Comparison of ENCODE assay signal across 8 cellular contexts in the genomic region with DNA sequence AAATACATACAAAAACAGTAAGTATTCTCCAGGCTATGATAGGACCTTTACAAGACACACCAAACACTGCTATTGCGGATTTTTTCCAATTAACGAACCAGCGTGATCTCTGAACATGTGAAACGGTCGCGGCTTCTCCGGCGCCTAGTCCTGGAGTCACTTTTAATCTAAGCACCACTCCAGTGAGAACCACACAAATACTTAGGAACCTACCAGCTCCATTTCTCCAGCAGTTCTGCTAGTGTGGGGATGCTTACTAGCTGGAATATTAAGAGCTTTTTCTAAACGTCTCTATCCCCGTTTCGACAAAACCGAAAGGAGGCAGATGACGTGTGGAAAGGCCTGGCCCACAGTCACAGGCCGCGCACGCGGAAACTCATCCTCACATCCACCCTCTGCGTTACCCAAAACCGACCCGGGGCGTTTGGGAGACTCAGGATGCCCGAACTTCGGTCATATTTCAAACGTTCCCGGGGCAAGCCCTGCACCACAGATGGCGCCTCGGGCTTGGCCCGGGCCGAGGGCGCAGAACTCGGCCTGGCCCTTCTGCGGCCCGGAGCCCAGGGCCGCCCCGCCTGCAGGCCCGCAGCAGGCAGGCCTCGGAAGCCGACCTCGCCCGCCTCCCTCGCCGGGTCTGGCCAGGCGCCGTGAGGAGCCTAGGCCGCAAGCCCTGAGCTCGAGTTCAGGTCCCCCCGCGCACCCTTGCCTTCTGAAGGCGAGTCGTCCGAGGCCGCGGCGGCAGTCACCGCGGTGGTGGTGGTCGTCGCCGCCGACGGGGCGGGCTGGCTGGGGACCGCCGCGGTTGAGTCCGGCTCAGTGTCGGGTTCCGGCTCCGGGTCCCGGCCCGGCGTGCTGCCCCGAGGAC. TPM values are rescaled to one million over a fixed set of nuclear protein-coding genes. Genes with fewer than 3 reads are reported as not detected.
A peak's percentile ranks its signal among the peaks of the same experiment; 100 is the strongest.
DNase-seq lines count a peak whose midpoint lies in the region; ATAC-seq and TF ChIP-seq lines count a peak whose summit lies in the region.

No MANE protein-coding gene starts in this region.

- no CpG with 5 or more reads among the region's 73 CpGs for WGBS in trophoblast cell (ENCODE audit: extremely low coverage, insufficient coverage, insufficient read length)

- H3K36me3 Mint-ChIP-seq in CD8-positive, alpha-beta memory T cell = peaks cover 0 to 43% (median 0%) of the 10 kb centered on the region in 3 donors
- H3K36me3 Mint-ChIP-seq in activated naive CD8-positive, alpha-beta T cell = peaks cover 5% of the 10 kb centered on the region

- peak overlapping the region; percentile 76 for H2BK120ac ChIP-seq in trophoblast cell (ENCODE audit: insufficient read depth, low read length, poor library complexity)

- ATAC-seq in GM19438 (IDR thresholded peaks at IDR 0.05; ENCODE audit: low read depth, unreplicated experiment) (peak; percentile 42), HG03571 (IDR thresholded peaks at IDR 0.05; ENCODE audit: unreplicated experiment) (peak; percentile 26), Right ventricle myocardium superior (ENCODE audit: poor library complexity) (peak; percentile 45)

- peak overlapping the region; percentile 96 to 99 (median 97) for H3K4me3 Mint-ChIP-seq in CD8-positive, alpha-beta memory T cell
- H3K4me3 Mint-ChIP-seq in activated naive CD8-positive, alpha-beta T cell = peak overlapping the region; percentile 99

- CTCF ChIA-PET in CD8-positive, alpha-beta memory T cell (lab: Charles Lee) = interaction anchor here (1.0 kb wide), 1 partner anchor 10 kb away, joined by 3 read pairs; no protein-coding TSS in a partner anchor

- peak overlapping the region; percentile 95 for H4K12ac ChIP-seq in trophoblast cell (ENCODE audit: low read depth, low read length)

- H3K9me3 Mint-ChIP-seq in CD8-positive, alpha-beta memory T cell = no peaks in the 10 kb centered on the region
- H3K9me3 Mint-ChIP-seq in activated naive CD8-positive, alpha-beta T cell (ENCODE audit: low read depth) = no peaks in the 10 kb centered on the region

- no peak overlapping the region for H2BK12ac ChIP-seq in trophoblast cell (ENCODE audit: low read length)

- peak overlapping the region; percentile 98 for H2AK5ac ChIP-seq in trophoblast cell (ENCODE audit: low read length)

- no peaks in the 10 kb centered on the region for H3K27me3 ChIP-seq in CD8-positive, alpha-beta memory T cell (ENCODE audit: insufficient read depth, low read length, poor library complexity, severe bottlenecking)
- H3K27me3 ChIP-seq in trophoblast cell (ENCODE audit: insufficient read depth, low read length) = no peaks in the 10 kb centered on the region
- no peaks in the 10 kb centered on the region for H3K27me3 ChIP-seq in tibial artery

- H3K14ac ChIP-seq in trophoblast cell (ENCODE audit: low read length) = peak overlapping the region; percentile 99

- H3K23ac ChIP-seq in trophoblast cell (ENCODE audit: low read length) = no peak overlapping the region

- peak overlapping the region; percentile 99 for H3K9ac ChIP-seq in trophoblast cell (ENCODE audit: low read length)

- POLR2A ChIA-PET in CD8-positive, alpha-beta memory T cell (lab: Charles Lee) = interaction anchor here (0.7 to 4.3 kb wide), 5 partner anchors 51 to 214 kb away, joined by 3 to 24 read pairs (median 6); partner anchors contain the start of genes AGBL2, CELF1, NUP160 and PTPMT1

- H3K4ac ChIP-seq in trophoblast cell (ENCODE audit: low read depth, low read length) = peak overlapping the region; percentile 98

- peak overlapping the region; percentile 97 for H4K91ac ChIP-seq in trophoblast cell (ENCODE audit: low read depth, low read length)

- peak; percentile 63 to 85 (median 77) for DNase-seq in CD8-positive, alpha-beta memory T cell
- DNase-seq in SK-N-DZ (ENCODE audit: low spot score) (peak; percentile 43), Right ventricle myocardium superior (peak; percentile 79), trophoblast cell (peak; percentile 37 to 61), tibial artery (peak; percentile 72 to 82)

- H2BK5ac ChIP-seq in trophoblast cell (ENCODE audit: low read depth, low read length, poor library complexity) = peak overlapping the region; percentile 92

- peaks cover 30% of the 10 kb centered on the region for H3K4me1 ChIP-seq in CD8-positive, alpha-beta memory T cell (ENCODE audit: insufficient read depth, low read length)
- peaks cover 3% of the 10 kb centered on the region in 2 experiments for H3K4me1 ChIP-seq in trophoblast cell (ENCODE audit: control insufficient read depth in 1 of 2, insufficient read depth in 2 of 2, low read length in 2 of 2)
- peaks cover 0 to 35% (median 17%) of the 10 kb centered on the region in 4 donors for H3K4me1 ChIP-seq in tibial artery

- peaks cover 21% of the 10 kb centered on the region for H3K79me2 ChIP-seq in trophoblast cell (ENCODE audit: control insufficient read depth, insufficient read depth, low read length, poor library complexity)

- peak overlapping the region; percentile 93 to 100 (median 99) for H3K27ac Mint-ChIP-seq in CD8-positive, alpha-beta memory T cell
- peak overlapping the region; percentile 100 for H3K27ac Mint-ChIP-seq in activated naive CD8-positive, alpha-beta T cell

- H3K4me3 ChIP-seq in CD8-positive, alpha-beta memory T cell (ENCODE audit: low read length) = peak overlapping the region; percentile 89
- H3K4me3 ChIP-seq in trophoblast cell (ENCODE audit: low read depth, low read length) (peak overlapping the region; percentile 99), tibial artery (peak overlapping the region; percentile 85 to 96)

- H2AFZ ChIP-seq in trophoblast cell (ENCODE audit: insufficient read depth, low read length, poor library complexity) = peak overlapping the region; percentile 98

- H3K79me1 ChIP-seq in trophoblast cell (ENCODE audit: low read length) = peaks cover 16% of the 10 kb centered on the region

- intact Hi-C loops in Right ventricle myocardium superior (cut with DNase I) = loop anchor here (5.0 kb wide), 1 partner anchor 36 kb away; no protein-coding TSS in a partner anchor
- intact Hi-C loops in tibial artery (cut with DNase I; ENCODE audit: low total_unique reads) = loop anchor here (5.0 kb wide), 1 partner anchor 189 kb away; the partner anchor contains the start of genes KBTBD4 and NDUFS3

- H3K27me3 Mint-ChIP-seq in CD8-positive, alpha-beta memory T cell = peaks cover 0 to 3% of the 10 kb centered on the region in 2 donors
- H3K27me3 Mint-ChIP-seq in activated naive CD8-positive, alpha-beta T cell = no peaks in the 10 kb centered on the region

- peak overlapping the region; percentile 92 for H4K8ac ChIP-seq in trophoblast cell (ENCODE audit: low read depth, low read length)

- peaks cover 10% of the 10 kb centered on the region for H3K36me3 ChIP-seq in CD8-positive, alpha-beta memory T cell (ENCODE audit: insufficient read depth, low read length)
- H3K36me3 ChIP-seq in trophoblast cell (ENCODE audit: control insufficient read depth in 1 of 2, insufficient read depth in 2 of 2, low read length in 2 of 2) (peaks cover 19 to 21% of the 10 kb centered on the region in 2 experiments), tibial artery (peaks cover 28 to 33% (median 32%) of the 10 kb centered on the region in 3 donors)

- H3K27ac ChIP-seq in CD8-positive, alpha-beta memory T cell (ENCODE audit: low read depth, low read length) = peak overlapping the region; percentile 96
- peak overlapping the region; percentile 89 for H3K27ac ChIP-seq in trophoblast cell (ENCODE audit: low read depth, low read length)
- H3K27ac ChIP-seq in tibial artery = peak overlapping the region; percentile 99

- H3K4me1 Mint-ChIP-seq in CD8-positive, alpha-beta memory T cell = peaks cover 31 to 47% (median 32%) of the 10 kb centered on the region in 3 donors
- peaks cover 19% of the 10 kb centered on the region for H3K4me1 Mint-ChIP-seq in activated naive CD8-positive, alpha-beta T cell (ENCODE audit: low read depth)

- no peaks in the 10 kb centered on the region for H3K9me3 ChIP-seq in CD8-positive, alpha-beta memory T cell (ENCODE audit: low read length)
- H3K9me3 ChIP-seq in trophoblast cell (ENCODE audit: insufficient read depth, low read depth, low read length) = no peaks in the 10 kb centered on the region
- no peaks in the 10 kb centered on the region for H3K9me3 ChIP-seq in tibial artery

- peak overlapping the region; percentile 98 for H3K18ac ChIP-seq in trophoblast cell (ENCODE audit: low read length)

- peak overlapping the region; percentile 65 for H3K4me2 ChIP-seq in trophoblast cell (ENCODE audit: low read length)

- no peak for TF ChIP-seq CTCF in tibial artery (IDR thresholded peaks at IDR 0.05)

RNA-seq across cellular contexts. Expression of gene FNBP4, which starts 0.5 kb away (rescaled TPM):
- total RNA-seq in CD8-positive, alpha-beta memory T cell = 100 to 1,000 TPM; 103 to 110 TPM
- 40.4 TPM for polyA plus RNA-seq in CD8-positive, alpha-beta memory T cell
- polyA plus RNA-seq in SK-N-DZ (2014; cell fraction: cytosol; rRNA removed) = 45.0 and 65.6 TPM in 2 replicates
- polyA plus RNA-seq in SK-N-DZ (2014; cell fraction: nucleus; rRNA removed) = 202 and 308 TPM in 2 replicates
- total RNA-seq in Right ventricle myocardium superior = 41.0 TPM
- 89.0 and 89.9 TPM in 2 replicates for polyA plus RNA-seq in trophoblast cell (2013)

RNA-seq across cellular contexts. Expression of gene AGBL2, which starts 51.4 kb away (rescaled TPM):
- 1 to 10 TPM; 2.6 to 2.9 TPM for total RNA-seq in CD8-positive, alpha-beta memory T cell
- 1.0 TPM for polyA plus RNA-seq in CD8-positive, alpha-beta memory T cell
- polyA plus RNA-seq in SK-N-DZ (2014; cell fraction: cytosol; rRNA removed) = not detected in 2 replicates
- not detected in 2 replicates for polyA plus RNA-seq in SK-N-DZ (2014; cell fraction: nucleus; rRNA removed)
- 0.35 TPM for total RNA-seq in Right ventricle myocardium superior
- polyA plus RNA-seq in trophoblast cell (2013) = 1.7 and 2.2 TPM in 2 replicates

Comparison
In these comparisons a context has a peak if more than half of its experiments do, and no peak if none do; other contexts are left out.
1. Peak in every context shown above with its lines: DNase-seq, ATAC-seq, H3K4me3 ChIP-seq and H3K27ac ChIP-seq.